In the genomic region with DNA sequence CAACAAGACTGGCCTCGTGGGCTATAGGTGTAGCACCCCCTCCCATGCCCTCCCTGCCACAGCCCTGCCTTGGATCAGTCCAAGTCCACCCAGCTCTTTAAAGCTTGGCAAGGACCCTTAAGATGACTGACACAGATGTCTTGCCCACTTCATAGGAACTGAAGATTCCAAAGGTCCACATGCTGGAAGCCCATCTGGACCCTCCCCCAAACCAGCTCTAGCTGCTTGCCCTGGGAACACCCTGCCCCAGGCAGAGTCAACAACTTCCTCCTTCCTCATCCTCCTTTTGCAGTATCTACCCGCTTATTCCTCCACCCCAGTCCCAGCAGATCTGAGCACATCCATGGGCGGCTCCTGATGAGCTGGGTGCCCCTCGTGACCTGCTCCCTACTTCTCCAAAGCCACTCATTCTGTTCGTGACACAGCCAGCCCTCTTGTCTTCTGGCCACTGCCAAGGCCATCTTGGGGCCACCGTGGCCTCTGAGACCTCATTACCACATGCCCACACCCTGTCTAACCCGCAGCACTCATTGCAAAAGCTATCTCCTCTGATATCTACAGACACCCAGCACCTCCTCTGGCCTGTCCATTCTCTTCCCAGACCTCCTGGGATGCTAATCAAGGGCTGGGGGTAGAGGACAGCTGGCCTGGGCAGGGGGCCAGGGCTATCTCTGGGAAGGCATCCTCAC, we compare ENCODE assay signal across 8 cellular contexts. TPM values are rescaled to one million over a fixed set of nuclear protein-coding genes. Genes with fewer than 3 reads are reported as not detected.
DNase-seq lines count a peak whose midpoint lies in the region; TF ChIP-seq lines count a peak whose summit lies in the region.

No MANE protein-coding gene starts in this region.

- H2BK5ac ChIP-seq in trophoblast cell (ENCODE audit: low read depth, low read length, poor library complexity): no peak overlapping the region

- no peak for DNase-seq in Caco-2
- no peak for DNase-seq in OCI-LY7 (ENCODE audit: low spot score)
- no peak for DNase-seq in dorsolateral prefrontal cortex
- DNase-seq in trophoblast cell: peak; percentile 17 to 38
- DNase-seq in cerebellar nuclear complex (lab: John Stamatoyannopoulos, UW): no peak
- no peak for DNase-seq in iPS-NIHi11 (ENCODE audit: low spot score)
- no peak for DNase-seq in mucosa of gallbladder (ENCODE audit: low spot score)
- no peak for DNase-seq in NCI-H2227 (lab: John Stamatoyannopoulos, UW; ENCODE audit: unreplicated experiment)

- H2BK120ac ChIP-seq in trophoblast cell (ENCODE audit: insufficient read depth, low read length, poor library complexity): no peak overlapping the region

- H3K9me3 Mint-ChIP-seq in Caco-2 (ENCODE audit: unreplicated experiment): no peaks in the 10 kb centered on the region

- peaks cover 8% of the 10 kb centered on the region for H3K36me3 Mint-ChIP-seq in Caco-2 (ENCODE audit: insufficient read depth, unreplicated experiment)

- peaks cover 5% of the 10 kb centered on the region for H3K79me1 ChIP-seq in trophoblast cell (ENCODE audit: low read length)

- no peak overlapping the region for H3K4ac ChIP-seq in trophoblast cell (ENCODE audit: low read depth, low read length)

- no peak overlapping the region for H4K91ac ChIP-seq in trophoblast cell (ENCODE audit: low read depth, low read length)

- POLR2A ChIA-PET in Caco-2 (lab: Charles Lee): interaction anchor here (1.4 kb wide), 1 partner anchor 77 kb away, joined by 4 read pairs; a partner anchor contains a TSS
- POLR2A ChIA-PET in OCI-LY7 (lab: Charles Lee): interaction anchor here (0.5 kb wide), 1 partner anchor 330 kb away, joined by 3 read pairs; no protein-coding TSS in a partner anchor

- peak overlapping the region; percentile 96; the same call in 1 of the 2 replicates for H3K4me2 ChIP-seq in OCI-LY7 (ENCODE audit: low read length)
- no peak overlapping the region for H3K4me2 ChIP-seq in trophoblast cell (ENCODE audit: low read length)

- H4K12ac ChIP-seq in trophoblast cell (ENCODE audit: low read depth, low read length): no peak overlapping the region

- H3K14ac ChIP-seq in trophoblast cell (ENCODE audit: low read length): no peak overlapping the region

- H3K18ac ChIP-seq in trophoblast cell (ENCODE audit: low read length): no peak overlapping the region

- H3K9me3 ChIP-seq in Caco-2: no peaks in the 10 kb centered on the region
- no peaks in the 10 kb centered on the region for H3K9me3 ChIP-seq in OCI-LY7 (ENCODE audit: low read length)
- H3K9me3 ChIP-seq in trophoblast cell (ENCODE audit: insufficient read depth, low read depth, low read length): no peaks in the 10 kb centered on the region

- H2AK5ac ChIP-seq in trophoblast cell (ENCODE audit: low read length): peak overlapping the region; percentile 57

- intact Hi-C loops in Caco-2 (cut with micrococcal nuclease; ENCODE audit: unreplicated experiment): loop anchor here (1.0 to 5.0 kb wide), 5 partner anchors 51 to 371 kb away; a partner anchor contains a TSS
- intact Hi-C loops in OCI-LY7 (cut with micrococcal nuclease; ENCODE audit: unreplicated experiment): loop anchor here (2.0 kb wide), 1 partner anchor 76 kb away; a partner anchor contains a TSS
- intact Hi-C loops in dorsolateral prefrontal cortex (cut with DNase I): loop anchor here (2.0 to 10.0 kb wide), 2 partner anchors 50 to 106 kb away; a partner anchor contains a TSS

- CTCF ChIA-PET in Caco-2 (lab: Charles Lee) (interaction anchor here (0.8 to 1.7 kb wide), 9 partner anchors 9 to 259 kb away, joined by 3 to 17 read pairs (median 3); a partner anchor contains a TSS), OCI-LY7 (lab: Charles Lee; ENCODE audit: unreplicated experiment) (interaction anchor here (0.9 to 2.2 kb wide), 2 partner anchors 77 to 123 kb away, joined by 3 to 10 read pairs; no protein-coding TSS in a partner anchor)

- no peak overlapping the region; the same call in 1 of the 2 replicates for H2AFZ ChIP-seq in OCI-LY7 (ENCODE audit: low read length)
- no peak overlapping the region for H2AFZ ChIP-seq in trophoblast cell (ENCODE audit: insufficient read depth, low read length, poor library complexity)

- no peak overlapping the region for H3K9ac ChIP-seq in trophoblast cell (ENCODE audit: low read length)

- H2BK12ac ChIP-seq in trophoblast cell (ENCODE audit: low read length): no peak overlapping the region

- TF ChIP-seq CTCF in Caco-2 (IDR thresholded peaks at IDR 0.05; ENCODE audit: insufficient read depth in 1 of 2, low read depth in 1 of 2, low read length in 1 of 2, severe bottlenecking in 1 of 2, unreplicated experiment in 1 of 2): no peak
- peak; percentile 65 for TF ChIP-seq CTCF in OCI-LY7 (conservative IDR thresholded peaks at IDR 0.05; ENCODE audit: low read length)
- peak in 10 of 56 donors; percentile 1 to 39 (median 16) for TF ChIP-seq CTCF in dorsolateral prefrontal cortex (IDR thresholded peaks at IDR 0.05 in 54 of 56, conservative IDR thresholded peaks at IDR 0.05 in 2 of 56; ENCODE audit: low read depth in 1 of 56, partially characterized antibody in 56 of 56)

- no peaks in the 10 kb centered on the region for H4K20me1 ChIP-seq in OCI-LY7 (ENCODE audit: insufficient read depth, low read length)

- no peaks in the 10 kb centered on the region for H3K9me2 ChIP-seq in OCI-LY7 (ENCODE audit: insufficient read depth, low read length)

- peak overlapping the region; percentile 65 for H3K4me3 Mint-ChIP-seq in Caco-2 (ENCODE audit: unreplicated experiment)

- no TSS peak for BruUV-seq in Caco-2 (replicated peaks; lab: Mats Ljungman, UMichigan)
- BruUV-seq in OCI-LY7 (replicated peaks; lab: Mats Ljungman, UMichigan): no TSS peak

- H3K4me1 ChIP-seq in Caco-2 (peaks cover 16% of the 10 kb centered on the region; the same call in 1 of the 2 replicates), OCI-LY7 (ENCODE audit: insufficient read depth, low read length, poor library complexity, severe bottlenecking) (peaks cover 54% of the 10 kb centered on the region), trophoblast cell (ENCODE audit: control insufficient read depth in 1 of 2, insufficient read depth in 2 of 2, low read length in 2 of 2) (peaks cover 15 to 19% of the 10 kb centered on the region in 2 experiments)

- no peak overlapping the region for H4K8ac ChIP-seq in trophoblast cell (ENCODE audit: low read depth, low read length)

- H3K79me2 ChIP-seq in OCI-LY7 (ENCODE audit: insufficient read depth, low read depth, low read length): no peaks in the 10 kb centered on the region
- H3K79me2 ChIP-seq in trophoblast cell (ENCODE audit: control insufficient read depth, insufficient read depth, low read length, poor library complexity): peaks cover 7% of the 10 kb centered on the region

- H3K4me3 ChIP-seq in Caco-2 (ENCODE audit: low read depth, low read length): no peak overlapping the region
- no peak overlapping the region for H3K4me3 ChIP-seq in OCI-LY7 (ENCODE audit: low read depth, low read length, poor library complexity, severe bottlenecking)
- peak overlapping the region in 1 of 59 donors; percentile 78 for H3K4me3 ChIP-seq in dorsolateral prefrontal cortex
- no peak overlapping the region for H3K4me3 ChIP-seq in trophoblast cell (ENCODE audit: low read depth, low read length)

- no CpG with 5 or more reads among the region's 7 CpGs for WGBS in trophoblast cell (ENCODE audit: extremely low coverage, insufficient coverage, insufficient read length)

- H3K23ac ChIP-seq in trophoblast cell (ENCODE audit: low read length): no peak overlapping the region

- no peaks in the 10 kb centered on the region for H3K36me3 ChIP-seq in Caco-2 (ENCODE audit: control insufficient read depth, insufficient read depth, low read length)
- H3K36me3 ChIP-seq in OCI-LY7 (ENCODE audit: insufficient read depth, low read length): no peaks in the 10 kb centered on the region
- peaks cover 5 to 9% of the 10 kb centered on the region in 2 experiments for H3K36me3 ChIP-seq in trophoblast cell (ENCODE audit: control insufficient read depth in 1 of 2, insufficient read depth in 2 of 2, low read length in 2 of 2)

- peaks cover 12% of the 10 kb centered on the region for H3K4me1 Mint-ChIP-seq in Caco-2 (ENCODE audit: low read depth, unreplicated experiment)

- peak overlapping the region; percentile 43 for H3K27ac Mint-ChIP-seq in Caco-2 (ENCODE audit: unreplicated experiment)

- H3K27ac ChIP-seq in OCI-LY7 (ENCODE audit: low read depth, low read length, poor library complexity, severe bottlenecking): no peak overlapping the region
- H3K27ac ChIP-seq in dorsolateral prefrontal cortex: peak overlapping the region in 51 of 59 donors; percentile 1 to 95 (median 63)
- H3K27ac ChIP-seq in trophoblast cell (ENCODE audit: low read depth, low read length): no peak overlapping the region

- H3K27me3 Mint-ChIP-seq in Caco-2 (ENCODE audit: insufficient read depth, unreplicated experiment): no peaks in the 10 kb centered on the region

- no peaks in the 10 kb centered on the region for H3K27me3 ChIP-seq in Caco-2 (replicated peaks; ENCODE audit: control insufficient read depth, insufficient read depth, low read length)
- no peaks in the 10 kb centered on the region for H3K27me3 ChIP-seq in dorsolateral prefrontal cortex
- no peaks in the 10 kb centered on the region for H3K27me3 ChIP-seq in trophoblast cell (ENCODE audit: insufficient read depth, low read length)

RNA-seq across cellular contexts. Expression of a gene that starts 2.0 kb away (rescaled TPM):
- total RNA-seq in Caco-2 (2022) (11.2 and 14.4 TPM in 2 replicates), OCI-LY7 (2022) (10.8 and 29.0 TPM in 2 replicates), dorsolateral prefrontal cortex (10 to 100 TPM in 99 of 120 experiments, 1 to 10 TPM in 21; 5.9 to 24.4 (median 12.7) TPM), mucosa of gallbladder (4.3 TPM)
- 3.8 and 5.0 TPM in 2 replicates for total RNA-seq in OCI-LY7 (2014; rRNA removed; shearing (Covaris generic))
- 18.7 TPM in 2 replicates for polyA plus RNA-seq in trophoblast cell (2013)

RNA-seq across cellular contexts. Expression of a gene that starts 5.0 kb away (rescaled TPM):
- total RNA-seq in Caco-2 (2022): 0.54 TPM in 1 of 2 replicates, not detected in the other
- 0.16 TPM in 1 of 2 replicates, not detected in the other for total RNA-seq in OCI-LY7 (2014; rRNA removed; shearing (Covaris generic))
- total RNA-seq in OCI-LY7 (2022): not detected in 2 replicates
- total RNA-seq in dorsolateral prefrontal cortex: 1 to 10 TPM in 3 of 120 experiments, under 1 TPM in 39, not detected in 78; 0.31 to 2.3 (median 0.45) TPM
- polyA plus RNA-seq in trophoblast cell (2013): 1.4 and 1.7 TPM in 2 replicates
- total RNA-seq in mucosa of gallbladder: not detected

RNA-seq across cellular contexts. Expression of a gene that starts 36.5 kb away (rescaled TPM):
- total RNA-seq in Caco-2 (2022) (4.7 and 5.2 TPM in 2 replicates), OCI-LY7 (2022) (7.0 and 10.8 TPM in 2 replicates), dorsolateral prefrontal cortex (10 to 100 TPM; 10.4 to 39.7 (median 19.6) TPM), mucosa of gallbladder (9.4 TPM)
- 4.1 and 7.9 TPM in 2 replicates for total RNA-seq in OCI-LY7 (2014; rRNA removed; shearing (Covaris generic))
- polyA plus RNA-seq in trophoblast cell (2013): 23.1 and 26.0 TPM in 2 replicates

RNA-seq across cellular contexts. Expression of a gene that starts 50.9 kb away (rescaled TPM):
- total RNA-seq in Caco-2 (2022): 278 and 283 TPM in 2 replicates
- 125 and 168 TPM in 2 replicates for total RNA-seq in OCI-LY7 (2014; rRNA removed; shearing (Covaris generic))
- 159 and 194 TPM in 2 replicates for total RNA-seq in OCI-LY7 (2022)
- 100 to 1,000 TPM in 119 of 120 experiments, 10 to 100 TPM in 1; 75.3 to 310 (median 207) TPM for total RNA-seq in dorsolateral prefrontal cortex
- 164 and 166 TPM in 2 replicates for polyA plus RNA-seq in trophoblast cell (2013)
- total RNA-seq in mucosa of gallbladder: 193 TPM

RNA-seq across cellular contexts. Expression of a gene that starts 54.6 kb away (rescaled TPM):
- total RNA-seq in Caco-2 (2022): 213 and 226 TPM in 2 replicates
- 80.5 and 102 TPM in 2 replicates for total RNA-seq in OCI-LY7 (2014; rRNA removed; shearing (Covaris generic))
- 97.1 and 97.3 TPM in 2 replicates for total RNA-seq in OCI-LY7 (2022)
- 100 to 1,000 TPM in 56 of 120 experiments, 10 to 100 TPM in 64; 71.6 to 162 (median 99.2) TPM for total RNA-seq in dorsolateral prefrontal cortex
- polyA plus RNA-seq in trophoblast cell (2013): 314 and 318 TPM in 2 replicates
- total RNA-seq in mucosa of gallbladder: 181 TPM

Comparison
In these comparisons a context has a peak if more than half of its experiments do, and no peak if none do; other contexts are left out.
1. DNase-seq: peak in trophoblast cell (2 of 2); none in Caco-2 (0 of 2), OCI-LY7 (single experiment), dorsolateral prefrontal cortex (0 of 10), cerebellar nuclear complex (0 of 2), iPS-NIHi11 (single experiment), mucosa of gallbladder (single experiment) and NCI-H2227 (single experiment).
2. H3K27ac ChIP-seq: peak in dorsolateral prefrontal cortex (51 of 59); none in OCI-LY7 (single experiment) and trophoblast cell (single experiment).